ENCODE assay signal across 1 cellular context in the genomic region with DNA sequence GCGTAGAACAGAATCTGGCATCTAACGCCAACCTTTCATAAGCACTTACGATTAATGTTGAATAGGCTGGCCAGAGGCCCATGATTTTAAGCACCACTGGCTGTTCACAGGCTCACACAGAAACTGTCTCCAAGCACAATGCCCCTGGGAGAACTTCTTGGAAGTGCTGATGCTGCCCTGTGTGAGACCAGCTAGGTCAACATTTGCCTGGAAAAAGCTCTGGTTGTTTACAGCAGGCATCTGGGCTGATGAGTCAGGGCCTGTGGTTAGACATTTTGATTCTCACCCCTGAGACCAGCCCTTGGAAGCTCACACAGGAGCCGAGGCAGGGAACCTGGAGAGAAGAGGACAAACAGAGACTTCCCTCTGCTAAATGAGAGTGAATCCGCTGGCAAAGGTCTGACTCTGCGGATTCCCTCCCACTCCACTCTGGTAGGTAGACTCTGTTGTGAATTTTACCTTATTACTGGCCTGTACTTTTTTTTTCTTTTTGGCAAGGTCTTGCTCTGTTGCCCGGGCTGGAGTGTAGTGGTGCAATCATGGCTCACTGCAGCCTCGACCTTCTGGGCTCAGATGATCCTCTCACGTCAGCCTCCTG.
TF ChIP-seq lines count a peak whose summit lies in the region.

No MANE protein-coding gene starts in this region.

TF ChIP-seq in HEK293, 187 proteins besides CTCF, POLR2A, EP300 and RAD21 (continued from another document):
- TF ChIP-seq PATZ1 (tag by site-specific recombination; IDR thresholded peaks at IDR 0.05) (no peak), RBAK (tag by site-specific recombination; IDR thresholded peaks at IDR 0.05) (no peak)
